15 cellular contexts compared by ENCODE assay signal in genomic region chr5:10279328-10279727, GRCh38. TPM values are rescaled to one million over a fixed set of nuclear protein-coding genes. Genes with fewer than 3 reads are reported as not detected.
DNase-seq lines count a peak whose midpoint lies in the region; ATAC-seq and TF ChIP-seq lines count a peak whose summit lies in the region.
"Had no signal": no experiment of that assay in that cellular context is flagged by ENCODE, and none has a peak within 500 bp of the region (broad histone marks: within the 10 kb centered on the region; RNA-seq: fewer than 3 reads in every experiment).

No MANE protein-coding gene starts in this region.

- TF ChIP-seq CTCF in A673 (conservative IDR thresholded peaks at IDR 0.05; ENCODE audit: low read depth, low read length) (no peak), Caco-2 (IDR thresholded peaks at IDR 0.05; ENCODE audit: insufficient read depth in 1 of 2, low read depth in 1 of 2, low read length in 1 of 2, severe bottlenecking in 1 of 2, unreplicated experiment in 1 of 2) (no peak), RWPE2 (IDR thresholded peaks at IDR 0.05; ENCODE audit: poor library complexity, severe bottlenecking) (no peak), nephron (IDR thresholded peaks at IDR 0.05; ENCODE audit: unreplicated experiment in 3 of 3) (no peak)

- intact Hi-C loops in A673 (cut with micrococcal nuclease; ENCODE audit: unreplicated experiment) (no loop called here), Caco-2 (cut with micrococcal nuclease; ENCODE audit: unreplicated experiment) (no loop called here)

- H3K4me1 Mint-ChIP-seq in Caco-2 (ENCODE audit: low read depth, unreplicated experiment) (no peaks in the 10 kb centered on the region), nephron (peaks cover 33% of the 10 kb centered on the region)

- H3K4me3 ChIP-seq in A673 (ENCODE audit: low read depth, low read length, poor library complexity, severe bottlenecking) (no peak overlapping the region), Caco-2 (ENCODE audit: low read depth, low read length) (no peak overlapping the region), RWPE2 (ENCODE audit: severe bottlenecking) (no peak overlapping the region)
- H3K4me3 ChIP-seq: A549, GM12878, HAP-1 had no signal

- H3K27me3 ChIP-seq in A673 (replicated peaks; ENCODE audit: insufficient read depth, low read depth, low read length, poor library complexity) (no peaks in the 10 kb centered on the region), Caco-2 (replicated peaks; ENCODE audit: control insufficient read depth, insufficient read depth, low read length) (no peaks in the 10 kb centered on the region), RWPE2 (ENCODE audit: insufficient read depth, poor library complexity, severe bottlenecking) (no peaks in the 10 kb centered on the region)

- BruUV-seq in A673 (replicated peaks; lab: Mats Ljungman, UMichigan), result TSS peak; percentile 90
- BruUV-seq in Caco-2 (replicated peaks; lab: Mats Ljungman, UMichigan), result TSS peak; percentile 86

- no peaks in the 10 kb centered on the region for H3K27me3 Mint-ChIP-seq in Caco-2 (ENCODE audit: insufficient read depth, unreplicated experiment)
- H3K27me3 Mint-ChIP-seq in nephron (ENCODE audit: low read depth), result peaks cover 4% of the 10 kb centered on the region

- H3K9me3 ChIP-seq in A673 (ENCODE audit: low read depth, low read length, poor library complexity, severe bottlenecking) (no peaks in the 10 kb centered on the region), Caco-2 (no peaks in the 10 kb centered on the region), RWPE2 (ENCODE audit: severe bottlenecking) (no peaks in the 10 kb centered on the region)
- H3K9me3 ChIP-seq: A549, HAP-1 had no signal

- H3K36me3 Mint-ChIP-seq in Caco-2 (ENCODE audit: insufficient read depth, unreplicated experiment) (no peaks in the 10 kb centered on the region), nephron (ENCODE audit: low read depth) (peaks cover 31% of the 10 kb centered on the region)
- H3K36me3 Mint-ChIP-seq: CD14-positive monocyte; CD8-positive, alpha-beta T cell had no signal

- H3K27ac Mint-ChIP-seq in Caco-2 (ENCODE audit: unreplicated experiment), result no peak overlapping the region
- H3K27ac Mint-ChIP-seq in nephron, result peak overlapping the region in 2 of 3 experiments; percentile 42 to 44
- H3K27ac Mint-ChIP-seq: CD8-positive, alpha-beta T cell; HFFc6 had no signal

- H3K4me1 ChIP-seq in A673 (ENCODE audit: insufficient read depth, low read length, poor library complexity, severe bottlenecking) (no peaks in the 10 kb centered on the region), Caco-2 (no peaks in the 10 kb centered on the region), RWPE2 (ENCODE audit: insufficient read depth, poor library complexity, severe bottlenecking) (peaks cover 5% of the 10 kb centered on the region)
- H3K4me1 ChIP-seq: A549 had no signal

- no peaks in the 10 kb centered on the region for H3K9me3 Mint-ChIP-seq in Caco-2 (ENCODE audit: unreplicated experiment)
- H3K9me3 Mint-ChIP-seq in nephron, result no peaks in the 10 kb centered on the region
- H3K9me3 Mint-ChIP-seq: CD8-positive, alpha-beta T cell; HFFc6 had no signal

- H3K4me3 Mint-ChIP-seq in Caco-2 (ENCODE audit: unreplicated experiment) (no peak overlapping the region), nephron (no peak overlapping the region)
- H3K4me3 Mint-ChIP-seq: CD14-positive monocyte; CD8-positive, alpha-beta T cell; HFFc6 had no signal

- POLR2A ChIA-PET in A673 (lab: Charles Lee; ENCODE audit: low non-redundant PET), result no interaction called here
- POLR2A ChIA-PET in Caco-2 (lab: Charles Lee), result interaction anchor here (0.5 kb wide), 1 partner anchor 84 kb away, joined by 4 read pairs; no protein-coding TSS in a partner anchor

- H3K27ac ChIP-seq in A673 (ENCODE audit: low read depth, low read length, poor library complexity, severe bottlenecking), result no peak overlapping the region
- no peak overlapping the region for H3K27ac ChIP-seq in RWPE2 (ENCODE audit: poor library complexity, severe bottlenecking)
- H3K27ac ChIP-seq: A549 had no signal

- DNase-seq in A673 (ENCODE audit: low spot score) (no peak), Caco-2 (no peak), RWPE2 (ENCODE audit: low spot score) (peak; percentile 0), DMS153 (lab: John Stamatoyannopoulos, UW) (no peak), OCI-M1 (lab: John Stamatoyannopoulos, UW) (no peak)
- DNase-seq: CD8-positive, alpha-beta T cell; COR-L47; DMS79; HFFc6 had no signal

- no peaks in the 10 kb centered on the region for H3K36me3 ChIP-seq in A673 (ENCODE audit: insufficient read depth, low read length, poor library complexity, severe bottlenecking)
- H3K36me3 ChIP-seq in Caco-2 (ENCODE audit: control insufficient read depth, insufficient read depth, low read length), result no peaks in the 10 kb centered on the region
- no peaks in the 10 kb centered on the region for H3K36me3 ChIP-seq in RWPE2 (ENCODE audit: low read depth)
- H3K36me3 ChIP-seq: HAP-1 had no signal

- ATAC-seq in RWPE2 (ENCODE audit: low read depth) (no peak), GM19455 (IDR thresholded peaks at IDR 0.05; ENCODE audit: unreplicated experiment) (no peak)
- ATAC-seq: A549; CD8-positive, alpha-beta T cell; GM12878 had no signal

- CTCF ChIA-PET in A673 (lab: Charles Lee), result no interaction called here
- CTCF ChIA-PET in Caco-2 (lab: Charles Lee), result no interaction called here

RNA-seq across cellular contexts. Expression of gene CMBL, which starts 28.4 kb away (rescaled TPM):
- total RNA-seq in A673 (2021) (15.7 and 17.2 TPM in 2 replicates), Caco-2 (2022) (16.5 and 18.4 TPM in 2 replicates)
- total RNA-seq: CD8-positive, alpha-beta T cell had no signal

RNA-seq across cellular contexts. Expression of gene CCT5, which starts 29.2 kb away (rescaled TPM):
- total RNA-seq in A673 (2021), result 651 and 675 TPM in 2 replicates
- total RNA-seq in Caco-2 (2022), result 462 and 480 TPM in 2 replicates

RNA-seq across cellular contexts. Expression of gene ATPSCKMT, which starts 29.6 kb away (rescaled TPM):
- 34.8 and 36.6 TPM in 2 replicates for total RNA-seq in A673 (2021)
- 26.3 and 27.8 TPM in 2 replicates for total RNA-seq in Caco-2 (2022)
